In the genomic region with DNA sequence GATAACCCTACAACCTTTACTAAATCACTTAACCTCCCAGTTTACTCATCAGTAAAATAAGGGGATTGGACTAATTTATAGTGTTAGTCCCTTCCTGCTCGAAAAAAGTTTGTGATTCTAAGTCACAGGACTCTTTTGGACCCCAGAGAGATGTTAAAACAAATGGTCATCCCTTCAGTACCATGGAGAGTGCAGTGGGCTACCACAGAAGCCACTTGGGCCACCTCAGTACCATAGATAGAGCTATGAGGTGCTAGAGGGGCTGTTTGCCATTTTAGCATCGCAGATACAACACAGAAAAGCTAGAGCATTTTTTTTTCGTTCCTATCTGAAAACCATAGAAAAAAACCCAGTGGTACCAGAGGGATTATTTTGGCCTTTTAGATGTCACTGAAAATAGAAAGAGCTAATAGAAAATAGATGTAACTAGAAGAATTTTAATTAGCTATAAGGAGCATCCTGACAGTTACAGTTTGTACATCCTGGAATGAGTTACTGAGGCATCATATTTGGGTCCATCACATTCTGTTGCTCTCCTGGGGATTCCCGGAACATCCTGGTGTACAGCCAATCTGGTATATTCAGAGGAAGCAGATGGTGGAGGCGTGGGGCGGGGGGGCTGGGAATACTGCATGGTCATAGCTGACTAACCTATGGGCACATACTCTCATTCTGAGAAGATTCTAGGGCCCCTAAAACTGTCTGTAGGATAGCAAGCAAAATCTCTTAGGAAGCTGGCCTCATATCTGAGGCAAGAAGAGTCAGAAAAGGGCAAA, we compare ENCODE assay signal across 7 cellular contexts. TPM values are rescaled to one million over a fixed set of nuclear protein-coding genes. Genes with fewer than 3 reads are reported as not detected.
DNase-seq lines count a peak whose midpoint lies in the region; ATAC-seq, FAIRE-seq and TF ChIP-seq lines count a peak whose summit lies in the region.
"Had no signal": no experiment of that assay in that cellular context is flagged by ENCODE, and none has a peak within 500 bp of the region (broad histone marks: within the 10 kb centered on the region; RNA-seq: fewer than 3 reads in every experiment).

No MANE protein-coding gene starts in this region.

- ATAC-seq in gastrocnemius medialis (no peak), GM19351 (IDR thresholded peaks at IDR 0.05; ENCODE audit: unreplicated experiment) (no peak)
- ATAC-seq: activated CD8-positive, alpha-beta T cell treated with anti-CD3 and anti-CD28 coated beads, Interleukin-2, amount 10 ng/mL, durations not matched to agents 7 days and 5 days had no signal

- no peaks in the 10 kb centered on the region; the same call in 1 of the 2 replicates for H3K36me3 ChIP-seq in Loucy (ENCODE audit: insufficient read depth, low read length)
- peaks cover 0 to 23% of the 10 kb centered on the region in 2 donors for H3K36me3 ChIP-seq in gastrocnemius medialis

- peak overlapping the region; percentile 31 for H3K4me2 ChIP-seq in Loucy (ENCODE audit: low read depth, low read length, poor library complexity, severe bottlenecking)

- no peak for TF ChIP-seq CTCF in Loucy (conservative IDR thresholded peaks at IDR 0.05; ENCODE audit: low read length)
- no peak for TF ChIP-seq CTCF in gastrocnemius medialis (IDR thresholded peaks at IDR 0.05 in 4 of 5, conservative IDR thresholded peaks at IDR 0.05 in 1 of 5)

- no peak overlapping the region for H3K9ac ChIP-seq in Loucy (ENCODE audit: low read depth, low read length, poor library complexity, severe bottlenecking)

- no peaks in the 10 kb centered on the region; the same call in 1 of the 2 replicates for H3K79me2 ChIP-seq in Loucy (ENCODE audit: insufficient read depth, low read length)

- H2AFZ ChIP-seq in Loucy (ENCODE audit: low read length): no peak overlapping the region

- in situ Hi-C loops in gastrocnemius medialis (cut with MboI; ENCODE audit: low sequenced_read_pairs in 4 of 4): loop anchor here in 2 of 4 donors (10.0 kb wide), 1 partner anchor 81 kb away; no protein-coding TSS in a partner anchor

- no peaks in the 10 kb centered on the region for H3K9me3 ChIP-seq in Loucy (ENCODE audit: insufficient read depth, low read depth, low read length)
- H3K9me3 ChIP-seq in gastrocnemius medialis: no peaks in the 10 kb centered on the region

- H3K27ac ChIP-seq in gastrocnemius medialis: peak overlapping the region; percentile 89 to 96 (median 92)

- H3K27me3 ChIP-seq in Loucy (ENCODE audit: insufficient read depth, low read length, poor library complexity, severe bottlenecking) (no peaks in the 10 kb centered on the region), gastrocnemius medialis (no peaks in the 10 kb centered on the region)

- no peaks in the 10 kb centered on the region for H4K20me1 ChIP-seq in Loucy (ENCODE audit: insufficient read depth, low read length, poor library complexity, severe bottlenecking)

- H3K4me3 ChIP-seq in Loucy (ENCODE audit: low read length, poor library complexity, severe bottlenecking) (no peak overlapping the region), gastrocnemius medialis (no peak overlapping the region)

- DNase-seq in dermis blood vessel endothelial cell (peak; percentile 54), gastrocnemius medialis (no peak), H54 (ENCODE audit: insufficient read length, low spot score) (no peak), HPDE6-E6E7 (ENCODE audit: extremely low spot score) (no peak)
- DNase-seq: activated CD8-positive, alpha-beta T cell treated with anti-CD3 and anti-CD28 coated beads, Interleukin-2, amount 10 ng/mL, durations not matched to agents 7 days and 5 days had no signal

- no peak for FAIRE-seq in H54 (lab: Jason Lieb, UNC)

- H3F3A ChIP-seq in Loucy (ENCODE audit: low read depth): peaks cover 23% of the 10 kb centered on the region

- no peaks in the 10 kb centered on the region for H3K9me2 ChIP-seq in Loucy (replicated peaks; ENCODE audit: low read depth, low read length)

- intact Hi-C loops in gastrocnemius medialis (cut with DNase I; ENCODE audit: low total_unique reads): loop anchor here (5.0 kb wide), 2 partner anchors 38 to 413 kb away; a partner anchor contains a TSS

- no peak for TF ChIP-seq POLR2A in gastrocnemius medialis (IDR thresholded peaks at IDR 0.05)
- TF ChIP-seq POLR2A in H54 (IDR thresholded peaks at IDR 0.05; ENCODE audit: low read depth, low read length): no peak

- peaks cover 19% of the 10 kb centered on the region for H3K4me1 ChIP-seq in Loucy (ENCODE audit: insufficient read depth, low read length, poor library complexity, severe bottlenecking)
- H3K4me1 ChIP-seq in gastrocnemius medialis: peaks cover 15 to 24% of the 10 kb centered on the region in 2 donors

RNA-seq across cellular contexts. Expression of a gene that starts 2.8 kb away (rescaled TPM):
- total RNA-seq in dermis blood vessel endothelial cell (5.1 and 7.0 TPM in 2 replicates), gastrocnemius medialis (10 to 100 TPM; 25.9 to 48.9 (median 43.9) TPM)

RNA-seq across cellular contexts. Expression of a gene that starts 5.2 kb away (rescaled TPM):
- total RNA-seq in dermis blood vessel endothelial cell (0.19 TPM in 1 of 2 replicates, not detected in the other), gastrocnemius medialis (under 1 TPM in 2 of 4 donors, not detected in 2; 0.19 to 0.35 TPM)
- total RNA-seq: activated CD8-positive, alpha-beta T cell treated with anti-CD3 and anti-CD28 coated beads, Interleukin-2, amount 10 ng/mL, durations not matched to agents 7 days and 5 days had no signal

RNA-seq across cellular contexts. Expression of a gene that starts 25.5 kb away (rescaled TPM):
- total RNA-seq in dermis blood vessel endothelial cell (6.2 and 7.3 TPM in 2 replicates), gastrocnemius medialis (10 to 100 TPM; 10.4 to 15.7 (median 12.9) TPM)

RNA-seq across cellular contexts. Expression of a gene that starts 38.0 kb away (rescaled TPM):
- total RNA-seq in dermis blood vessel endothelial cell: not detected in 2 replicates
- total RNA-seq in gastrocnemius medialis: not detected
- total RNA-seq: activated CD8-positive, alpha-beta T cell treated with anti-CD3 and anti-CD28 coated beads, Interleukin-2, amount 10 ng/mL, durations not matched to agents 7 days and 5 days had no signal

RNA-seq across cellular contexts. Expression of a gene that starts 53.5 kb away (rescaled TPM):
- total RNA-seq in dermis blood vessel endothelial cell (not detected in 2 replicates), gastrocnemius medialis (under 1 TPM in 1 of 4 donors, not detected in 3; 0.55 TPM)
- total RNA-seq: activated CD8-positive, alpha-beta T cell treated with anti-CD3 and anti-CD28 coated beads, Interleukin-2, amount 10 ng/mL, durations not matched to agents 7 days and 5 days had no signal
